In genomic region chr16:81076566-81077076, GRCh38 we compare ENCODE assay signal across 1 cellular context.
TF ChIP-seq lines count a peak whose summit lies in the region.

No MANE protein-coding gene starts in this region.

TF ChIP-seq in HepG2, 621 proteins besides CTCF, POLR2A, EP300 and RAD21 (continued from another document and continues in another):
- peak; percentile 68 for TF ChIP-seq GFI1 (CRISPR knock-in tag; IDR thresholded peaks at IDR 0.05; ENCODE audit: borderline replicate concordance)
- no peak for TF ChIP-seq E2F2 (CRISPR knock-in tag; IDR thresholded peaks at IDR 0.05; ENCODE audit: borderline replicate concordance)
- no peak for TF ChIP-seq ZNF879 (CRISPR knock-in tag; IDR thresholded peaks at IDR 0.05)
- 0 out of 2 replicates have a peak, but pooled peaks have one; percentile 6 for TF ChIP-seq TERF1 (CRISPR knock-in tag; IDR thresholded peaks at IDR 0.05)
- no peak for TF ChIP-seq ZNF501 (CRISPR knock-in tag; IDR thresholded peaks at IDR 0.05)
- no peak for TF ChIP-seq ZNF460 (CRISPR knock-in tag; IDR thresholded peaks at IDR 0.05; ENCODE audit: borderline replicate concordance)
- TF ChIP-seq BRF2 (CRISPR knock-in tag; IDR thresholded peaks at IDR 0.05), result peak; percentile 42; the same call in 1 of the 2 replicates
- no peak for TF ChIP-seq AGO2 (optimal IDR thresholded peaks at IDR 0.05; ENCODE audit: low read depth, low read length)
- TF ChIP-seq NFRKB (IDR thresholded peaks at IDR 0.05), result 0 out of 2 replicates have a peak, but pooled peaks have one; percentile 24
- no peak; the same call in 1 of the 2 replicates for TF ChIP-seq ZNF431 (CRISPR knock-in tag; IDR thresholded peaks at IDR 0.05; ENCODE audit: borderline replicate concordance, low read depth)
- no peak for TF ChIP-seq ONECUT2 (CRISPR knock-in tag; IDR thresholded peaks at IDR 0.05)
- no peak for TF ChIP-seq ISX (CRISPR knock-in tag; conservative IDR thresholded peaks at IDR 0.05)
- TF ChIP-seq HNF1B (CRISPR knock-in tag; IDR thresholded peaks at IDR 0.05), result no peak
- TF ChIP-seq RARA (CRISPR knock-in tag; IDR thresholded peaks at IDR 0.05), result no peak
- TF ChIP-seq ZNF451 (CRISPR knock-in tag; IDR thresholded peaks at IDR 0.05), result no peak
- no peak for TF ChIP-seq ZNF256 (CRISPR knock-in tag; conservative IDR thresholded peaks at IDR 0.05)
- TF ChIP-seq ZNF430 (CRISPR knock-in tag; IDR thresholded peaks at IDR 0.05), result peak; percentile 69; the same call in 1 of the 2 replicates
- TF ChIP-seq ZNF607 (CRISPR knock-in tag; IDR thresholded peaks at IDR 0.05; ENCODE audit: borderline replicate concordance), result no peak
- no peak for TF ChIP-seq MTERF4 (CRISPR knock-in tag; IDR thresholded peaks at IDR 0.05)
- no peak for TF ChIP-seq CBX1 (IDR thresholded peaks at IDR 0.05; ENCODE audit: low read depth)
- TF ChIP-seq PITX1 (CRISPR knock-in tag; IDR thresholded peaks at IDR 0.05), result no peak
- no peak for TF ChIP-seq GTF2F1 (IDR thresholded peaks at IDR 0.05; ENCODE audit: low read length)
- TF ChIP-seq ZNF142 (CRISPR knock-in tag; IDR thresholded peaks at IDR 0.05), result no peak
- no peak for TF ChIP-seq NPAS2 (CRISPR knock-in tag; IDR thresholded peaks at IDR 0.05; ENCODE audit: borderline replicate concordance)
- peak; percentile 52 for TF ChIP-seq TAF15 (IDR thresholded peaks at IDR 0.05; ENCODE audit: low read depth, low read length, poor library complexity, severe bottlenecking)
- no peak for TF ChIP-seq SCMH1 (CRISPR knock-in tag; IDR thresholded peaks at IDR 0.05; ENCODE audit: borderline replicate concordance)
- TF ChIP-seq HOXA7 (CRISPR knock-in tag; IDR thresholded peaks at IDR 0.05), result no peak
- no peak for TF ChIP-seq ZNF20 (CRISPR knock-in tag; IDR thresholded peaks at IDR 0.05)
- TF ChIP-seq ZNF737 (CRISPR knock-in tag; IDR thresholded peaks at IDR 0.05; ENCODE audit: borderline replicate concordance), result no peak
- no peak for TF ChIP-seq HNRNPL (IDR thresholded peaks at IDR 0.05; ENCODE audit: low read depth, low read length)
- TF ChIP-seq ZNF33A (CRISPR knock-in tag; IDR thresholded peaks at IDR 0.05; ENCODE audit: borderline replicate concordance), result no peak
- TF ChIP-seq ELK4 (CRISPR knock-in tag; IDR thresholded peaks at IDR 0.05; ENCODE audit: borderline replicate concordance), result no peak
- TF ChIP-seq GPN1 (CRISPR knock-in tag; IDR thresholded peaks at IDR 0.05; ENCODE audit: borderline replicate concordance), result no peak
- TF ChIP-seq BATF2 (CRISPR knock-in tag; IDR thresholded peaks at IDR 0.05), result no peak
- no peak for TF ChIP-seq ARNTL (CRISPR knock-in tag; IDR thresholded peaks at IDR 0.05)
- no peak for TF ChIP-seq ZBTB46 (CRISPR knock-in tag; IDR thresholded peaks at IDR 0.05; ENCODE audit: borderline replicate concordance)
- peak; percentile 23; the same call in 1 of the 2 replicates for TF ChIP-seq NCOA1 (CRISPR knock-in tag; IDR thresholded peaks at IDR 0.05)
- TF ChIP-seq ZBTB4 (CRISPR knock-in tag; IDR thresholded peaks at IDR 0.05; ENCODE audit: borderline replicate concordance), result peak; percentile 74; the same call in 1 of the 2 replicates
- no peak for TF ChIP-seq SNAI1 (CRISPR knock-in tag; IDR thresholded peaks at IDR 0.05; ENCODE audit: borderline replicate concordance)
- TF ChIP-seq GLMP (CRISPR knock-in tag; IDR thresholded peaks at IDR 0.05; ENCODE audit: borderline replicate concordance), result no peak
- TF ChIP-seq ZSCAN20 (CRISPR knock-in tag; IDR thresholded peaks at IDR 0.05; ENCODE audit: borderline replicate concordance), result no peak
- no peak for TF ChIP-seq ZNF557 (CRISPR knock-in tag; IDR thresholded peaks at IDR 0.05)
- TF ChIP-seq ZNF678 (CRISPR knock-in tag; IDR thresholded peaks at IDR 0.05), result 0 out of 2 replicates have a peak, but pooled peaks have one; percentile 14
